ENCODE assay signal across 1 cellular context in genomic region chr11:83681944-83682644, GRCh38.
TF ChIP-seq lines count a peak whose summit lies in the region.

No MANE protein-coding gene starts in this region.

TF ChIP-seq in HEK293, 187 proteins besides CTCF, POLR2A, EP300 and RAD21:
- TF ChIP-seq, protein P1, sequence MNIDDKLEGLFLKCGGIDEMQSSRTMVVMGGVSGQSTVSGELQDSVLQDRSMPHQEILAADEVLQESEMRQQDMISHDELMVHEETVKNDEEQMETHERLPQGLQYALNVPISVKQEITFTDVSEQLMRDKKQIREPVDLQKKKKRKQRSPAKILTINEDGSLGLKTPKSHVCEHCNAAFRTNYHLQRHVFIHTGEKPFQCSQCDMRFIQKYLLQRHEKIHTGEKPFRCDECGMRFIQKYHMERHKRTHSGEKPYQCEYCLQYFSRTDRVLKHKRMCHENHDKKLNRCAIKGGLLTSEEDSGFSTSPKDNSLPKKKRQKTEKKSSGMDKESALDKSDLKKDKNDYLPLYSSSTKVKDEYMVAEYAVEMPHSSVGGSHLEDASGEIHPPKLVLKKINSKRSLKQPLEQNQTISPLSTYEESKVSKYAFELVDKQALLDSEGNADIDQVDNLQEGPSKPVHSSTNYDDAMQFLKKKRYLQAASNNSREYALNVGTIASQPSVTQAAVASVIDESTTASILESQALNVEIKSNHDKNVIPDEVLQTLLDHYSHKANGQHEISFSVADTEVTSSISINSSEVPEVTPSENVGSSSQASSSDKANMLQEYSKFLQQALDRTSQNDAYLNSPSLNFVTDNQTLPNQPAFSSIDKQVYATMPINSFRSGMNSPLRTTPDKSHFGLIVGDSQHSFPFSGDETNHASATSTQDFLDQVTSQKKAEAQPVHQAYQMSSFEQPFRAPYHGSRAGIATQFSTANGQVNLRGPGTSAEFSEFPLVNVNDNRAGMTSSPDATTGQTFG (tag by site-specific recombination; IDR thresholded peaks at IDR 0.05; ENCODE audit: borderline replicate concordance) = no peak
- TF ChIP-seq ZNF394 (tag by site-specific recombination; IDR thresholded peaks at IDR 0.05; ENCODE audit: borderline replicate concordance) (no peak), PRDM10 (tag by site-specific recombination; IDR thresholded peaks at IDR 0.05) (peak; percentile 97), ZSCAN23 (tag by site-specific recombination; IDR thresholded peaks at IDR 0.05) (no peak), ZNF510 (tag by site-specific recombination; IDR thresholded peaks at IDR 0.05; ENCODE audit: insufficient replicate concordance) (no peak), TCF7L2 (IDR thresholded peaks at IDR 0.05; ENCODE audit: borderline replicate concordance, low read depth, low read length) (peak; percentile 26; the same call in 1 of the 2 replicates), EGR2 (tag by site-specific recombination; IDR thresholded peaks at IDR 0.05; ENCODE audit: low read depth) (no peak), ZNF776 (tag by site-specific recombination; IDR thresholded peaks at IDR 0.05; ENCODE audit: borderline replicate concordance) (no peak), ZNF596 (tag by site-specific recombination; IDR thresholded peaks at IDR 0.05) (no peak)
